In the genomic region with DNA sequence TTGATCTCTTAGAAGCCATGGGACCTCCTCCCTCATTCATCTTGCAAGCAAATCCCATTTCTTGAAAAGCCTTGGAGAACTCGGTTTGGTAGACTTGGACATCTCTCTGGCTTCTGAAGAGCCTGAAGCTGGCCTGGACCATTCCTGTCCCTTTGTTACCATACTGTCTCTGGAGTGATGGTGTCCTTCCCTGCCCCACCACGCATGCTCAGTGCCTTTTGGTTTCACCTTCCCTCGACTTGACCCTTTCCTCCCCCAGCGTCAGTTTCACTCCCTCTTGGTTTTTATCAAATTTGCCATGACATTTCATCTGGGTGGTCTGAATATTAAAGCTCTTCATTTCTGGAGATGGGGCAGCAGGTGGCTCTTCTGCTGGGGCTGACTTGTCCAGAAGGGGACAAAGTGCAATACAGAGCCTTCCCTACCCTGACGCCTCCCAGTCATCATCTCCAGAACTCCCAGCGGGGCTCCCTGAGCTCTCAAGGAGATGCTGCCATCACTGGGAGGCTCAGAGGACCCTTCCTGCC, we compare ENCODE assay signal across 18 cellular contexts. TPM values are rescaled to one million over a fixed set of nuclear protein-coding genes. Genes with fewer than 3 reads are reported as not detected.
DNase-seq lines count a peak whose midpoint lies in the region; ATAC-seq and TF ChIP-seq lines count a peak whose summit lies in the region.
"Had no signal": no experiment of that assay in that cellular context is flagged by ENCODE, and none has a peak within 500 bp of the region (broad histone marks: within the 10 kb centered on the region; RNA-seq: fewer than 3 reads in every experiment).

No MANE protein-coding gene starts in this region.

- ATAC-seq in HG03457 (IDR thresholded peaks at IDR 0.05; ENCODE audit: unreplicated experiment): no peak
- no peak for ATAC-seq in stimulated activated memory B cell treated with anti-CD40 and anti-IgM and Interleukin-4, amounts not matched to agents 10 μg/mL and 1 μg/mL and 100 μg/mL, for 72 hours
- ATAC-seq: activated naive CD8-positive, alpha-beta T cell treated with anti-CD3 and anti-CD28 coated beads, Interleukin-2, amount 50 U/mL, for 24 hours; HCT116 had no signal

- H3K27ac Mint-ChIP-seq in activated naive CD4-positive, alpha-beta T cell treated with anti-CD3 and anti-CD28 coated beads for 36 hours: peak overlapping the region; percentile 26
- peak overlapping the region; percentile 56 for H3K27ac Mint-ChIP-seq in activated CD4-positive, alpha-beta memory T cell treated with anti-CD3 and anti-CD28 coated beads for 36 hours
- H3K27ac Mint-ChIP-seq in immature natural killer cell: peak overlapping the region; percentile 93 to 100 (median 98)
- H3K27ac Mint-ChIP-seq in type B pancreatic cell: no peak overlapping the region
- no peak overlapping the region for H3K27ac Mint-ChIP-seq in stimulated activated memory B cell treated with anti-CD40 and anti-IgM and Interleukin-4, amounts not matched to agents 10 μg/mL and 1 μg/mL and 100 μg/mL, for 72 hours
- H3K27ac Mint-ChIP-seq: activated naive CD8-positive, alpha-beta T cell treated with anti-CD3 and anti-CD28 coated beads, Interleukin-2, amount 50 U/mL, for 24 hours; nephron progenitor cell had no signal

- no peak overlapping the region for H3K4me3 ChIP-seq in spleen
- H3K4me3 ChIP-seq: lower lobe of right lung, PC-9, tibial artery had no signal

- H3K27me3 Mint-ChIP-seq in activated naive CD4-positive, alpha-beta T cell treated with anti-CD3 and anti-CD28 coated beads for 36 hours (ENCODE audit: low read depth): no peaks in the 10 kb centered on the region
- H3K27me3 Mint-ChIP-seq in activated CD4-positive, alpha-beta memory T cell treated with anti-CD3 and anti-CD28 coated beads for 36 hours: no peaks in the 10 kb centered on the region
- peaks cover 62 to 75% (median 73%) of the 10 kb centered on the region in 3 donors for H3K27me3 Mint-ChIP-seq in immature natural killer cell (ENCODE audit: low read depth in 3 of 3)
- no peaks in the 10 kb centered on the region for H3K27me3 Mint-ChIP-seq in type B pancreatic cell
- H3K27me3 Mint-ChIP-seq in stimulated activated memory B cell treated with anti-CD40 and anti-IgM and Interleukin-4, amounts not matched to agents 10 μg/mL and 1 μg/mL and 100 μg/mL, for 72 hours: peaks cover 20% of the 10 kb centered on the region
- H3K27me3 Mint-ChIP-seq: activated naive CD8-positive, alpha-beta T cell treated with anti-CD3 and anti-CD28 coated beads, Interleukin-2, amount 50 U/mL, for 24 hours had no signal

- TF ChIP-seq CTCF in spleen (IDR thresholded peaks at IDR 0.05 in 8 of 11, conservative IDR thresholded peaks at IDR 0.05 in 3 of 11) (no peak), type B pancreatic cell (conservative IDR thresholded peaks at IDR 0.05) (no peak)

- H3K27ac ChIP-seq in spleen: peak overlapping the region in 3 of 8 donors; percentile 81 to 92 (median 84)
- H3K27ac ChIP-seq: PC-9, WERI-Rb-1 had no signal

- DNase-seq in activated naive CD4-positive, alpha-beta T cell treated with anti-CD3 and anti-CD28 coated beads for 36 hours: no peak
- no peak for DNase-seq in activated naive CD4-positive, alpha-beta T cell (lab: John Stamatoyannopoulos, UW)
- no peak for DNase-seq in activated CD4-positive, alpha-beta memory T cell treated with anti-CD3 and anti-CD28 coated beads for 36 hours
- DNase-seq in immature natural killer cell (no peak), spleen (peak; percentile 23), type B pancreatic cell (ENCODE audit: extremely low spot score, unreplicated experiment) (no peak)
- DNase-seq: activated naive CD8-positive, alpha-beta T cell treated with anti-CD3 and anti-CD28 coated beads, Interleukin-2, amount 50 U/mL, for 24 hours; foreskin melanocyte; lower lobe of right lung; MV-4-11; nephron progenitor cell; stimulated activated CD4-positive, alpha-beta T cell treated with anti-CD3 and anti-CD28 coated beads, Interleukin-2, amount 100 ng/mL, for 48 hours had no signal

- H3K4me1 Mint-ChIP-seq in activated naive CD4-positive, alpha-beta T cell treated with anti-CD3 and anti-CD28 coated beads for 36 hours (ENCODE audit: low read depth): peaks cover 45% of the 10 kb centered on the region
- peaks cover 43% of the 10 kb centered on the region for H3K4me1 Mint-ChIP-seq in activated CD4-positive, alpha-beta memory T cell treated with anti-CD3 and anti-CD28 coated beads for 36 hours (ENCODE audit: low read depth)
- H3K4me1 Mint-ChIP-seq in immature natural killer cell: peaks cover 87 to 100% of the 10 kb centered on the region in 2 donors
- no peaks in the 10 kb centered on the region for H3K4me1 Mint-ChIP-seq in type B pancreatic cell (ENCODE audit: unreplicated experiment)
- peaks cover 20% of the 10 kb centered on the region for H3K4me1 Mint-ChIP-seq in stimulated activated memory B cell treated with anti-CD40 and anti-IgM and Interleukin-4, amounts not matched to agents 10 μg/mL and 1 μg/mL and 100 μg/mL, for 72 hours

- POLR2A ChIA-PET in activated CD4-positive, alpha-beta memory T cell treated with anti-CD3 and anti-CD28 coated beads for 36 hours (lab: Charles Lee): interaction anchor here (0.5 to 1.8 kb wide), 4 partner anchors 10 to 36 kb away, joined by 3 to 5 read pairs (median 3); no protein-coding TSS in a partner anchor

- H3K36me3 ChIP-seq in spleen: peaks cover 0 to 98% (median 77%) of the 10 kb centered on the region in 6 donors

- H3K36me3 Mint-ChIP-seq in activated naive CD4-positive, alpha-beta T cell treated with anti-CD3 and anti-CD28 coated beads for 36 hours (ENCODE audit: low read depth): peaks cover 70% of the 10 kb centered on the region
- peaks cover 86% of the 10 kb centered on the region for H3K36me3 Mint-ChIP-seq in activated CD4-positive, alpha-beta memory T cell treated with anti-CD3 and anti-CD28 coated beads for 36 hours
- H3K36me3 Mint-ChIP-seq in immature natural killer cell (peaks cover 30 to 61% (median 39%) of the 10 kb centered on the region in 3 donors), type B pancreatic cell (peaks cover 16% of the 10 kb centered on the region)
- H3K36me3 Mint-ChIP-seq in stimulated activated memory B cell treated with anti-CD40 and anti-IgM and Interleukin-4, amounts not matched to agents 10 μg/mL and 1 μg/mL and 100 μg/mL, for 72 hours: peaks cover 60% of the 10 kb centered on the region

- intact Hi-C loops in activated naive CD4-positive, alpha-beta T cell treated with anti-CD3 and anti-CD28 coated beads for 36 hours (cut with micrococcal nuclease): loop anchor here (5.0 kb wide), 1 partner anchor 520 kb away; a partner anchor contains a TSS
- intact Hi-C loops in activated CD4-positive, alpha-beta memory T cell treated with anti-CD3 and anti-CD28 coated beads for 36 hours (cut with micrococcal nuclease): no loop called here
- intact Hi-C loops in spleen (cut with DNase I; ENCODE audit: low total_unique reads): no loop called here

- CTCF ChIA-PET in activated naive CD4-positive, alpha-beta T cell treated with anti-CD3 and anti-CD28 coated beads for 36 hours (lab: Charles Lee): interaction anchor here (1.1 kb wide), 1 partner anchor 11 kb away, joined by 5 read pairs; no protein-coding TSS in a partner anchor
- CTCF ChIA-PET in activated CD4-positive, alpha-beta memory T cell treated with anti-CD3 and anti-CD28 coated beads for 36 hours (lab: Charles Lee): no interaction called here

- H3K27me3 ChIP-seq in spleen (replicated peaks in 1 of 7): no peaks in the 10 kb centered on the region
- H3K27me3 ChIP-seq: tibial artery had no signal

- H3K4me1 ChIP-seq in spleen: peaks cover 20 to 82% (median 60%) of the 10 kb centered on the region in 6 donors

- no peak overlapping the region for H3K4me3 Mint-ChIP-seq in activated naive CD4-positive, alpha-beta T cell treated with anti-CD3 and anti-CD28 coated beads for 36 hours
- H3K4me3 Mint-ChIP-seq in activated CD4-positive, alpha-beta memory T cell treated with anti-CD3 and anti-CD28 coated beads for 36 hours: no peak overlapping the region
- H3K4me3 Mint-ChIP-seq in immature natural killer cell (peak overlapping the region; percentile 29 to 75 (median 69)), type B pancreatic cell (no peak overlapping the region)
- H3K4me3 Mint-ChIP-seq in stimulated activated memory B cell treated with anti-CD40 and anti-IgM and Interleukin-4, amounts not matched to agents 10 μg/mL and 1 μg/mL and 100 μg/mL, for 72 hours: no peak overlapping the region
- H3K4me3 Mint-ChIP-seq: activated naive CD8-positive, alpha-beta T cell treated with anti-CD3 and anti-CD28 coated beads, Interleukin-2, amount 50 U/mL, for 24 hours; nephron progenitor cell had no signal

- 78 to 90% (median 85%) methylated on average over 6 of the region's 6 CpGs for WGBS in spleen, 5 donors

- no peaks in the 10 kb centered on the region for H3K9me3 Mint-ChIP-seq in activated naive CD4-positive, alpha-beta T cell treated with anti-CD3 and anti-CD28 coated beads for 36 hours
- H3K9me3 Mint-ChIP-seq in activated CD4-positive, alpha-beta memory T cell treated with anti-CD3 and anti-CD28 coated beads for 36 hours: no peaks in the 10 kb centered on the region
- H3K9me3 Mint-ChIP-seq in immature natural killer cell (no peaks in the 10 kb centered on the region), type B pancreatic cell (no peaks in the 10 kb centered on the region)
- no peaks in the 10 kb centered on the region for H3K9me3 Mint-ChIP-seq in stimulated activated memory B cell treated with anti-CD40 and anti-IgM and Interleukin-4, amounts not matched to agents 10 μg/mL and 1 μg/mL and 100 μg/mL, for 72 hours
- H3K9me3 Mint-ChIP-seq: activated naive CD8-positive, alpha-beta T cell treated with anti-CD3 and anti-CD28 coated beads, Interleukin-2, amount 50 U/mL, for 24 hours; nephron progenitor cell had no signal

- H3K9me3 ChIP-seq in spleen: no peaks in the 10 kb centered on the region
- H3K9me3 ChIP-seq: lower lobe of right lung, tibial artery had no signal

- TF ChIP-seq POLR2A in spleen (IDR thresholded peaks at IDR 0.05): no peak

RNA-seq across cellular contexts. Expression of a gene that starts 20.0 kb away (rescaled TPM):
- 100 to 1,000 TPM; 102 to 110 TPM for total RNA-seq in activated naive CD4-positive, alpha-beta T cell treated with anti-CD3 and anti-CD28 coated beads for 36 hours
- total RNA-seq in activated CD4-positive, alpha-beta memory T cell treated with anti-CD3 and anti-CD28 coated beads for 36 hours: 100 to 1,000 TPM; 172 to 182 TPM
- polyA plus RNA-seq in immature natural killer cell (10 to 100 TPM; 27.2 to 54.3 (median 28.7) TPM), spleen (10 to 100 TPM in 1 of 3 donors, 1 to 10 TPM in 2; 3.2 to 14.8 (median 4.7) TPM)
- total RNA-seq in spleen (100 to 1,000 TPM in 3 of 7 donors, 10 to 100 TPM in 4; 53.0 to 134 (median 97.1) TPM), type B pancreatic cell (ENCODE audit: low replicate concordance) (42.1 and 100 TPM in 2 replicates)

Comparison
In these comparisons a context has a peak if more than half of its experiments do, and no peak if none do; other contexts are left out.
1. H3K27ac Mint-ChIP-seq: peak in activated naive CD4-positive, alpha-beta T cell treated with anti-CD3 and anti-CD28 coated beads for 36 hours (single experiment), activated CD4-positive, alpha-beta memory T cell treated with anti-CD3 and anti-CD28 coated beads for 36 hours (single experiment) and immature natural killer cell (6 of 6); none in type B pancreatic cell (single experiment) and stimulated activated memory B cell treated with anti-CD40 and anti-IgM and Interleukin-4, amounts not matched to agents 10 μg/mL and 1 μg/mL and 100 μg/mL, for 72 hours (single experiment).
2. H3K4me3 Mint-ChIP-seq: peak in immature natural killer cell (5 of 5); none in activated naive CD4-positive, alpha-beta T cell treated with anti-CD3 and anti-CD28 coated beads for 36 hours (single experiment), activated CD4-positive, alpha-beta memory T cell treated with anti-CD3 and anti-CD28 coated beads for 36 hours (single experiment), type B pancreatic cell (single experiment) and stimulated activated memory B cell treated with anti-CD40 and anti-IgM and Interleukin-4, amounts not matched to agents 10 μg/mL and 1 μg/mL and 100 μg/mL, for 72 hours (single experiment).